In genomic region chr6:16533721-16534136, GRCh38 we compare ENCODE assay signal across 21 cellular contexts.
DNase-seq lines count a peak whose midpoint lies in the region; ATAC-seq, FAIRE-seq and TF ChIP-seq lines count a peak whose summit lies in the region.
"Had no signal": no experiment of that assay in that cellular context is flagged by ENCODE, and none has a peak within 500 bp of the region (broad histone marks: within the 10 kb centered on the region; RNA-seq: fewer than 3 reads in every experiment).

No MANE protein-coding gene starts in this region.

- H3K27me3 ChIP-seq in gastrocnemius medialis: no peaks in the 10 kb centered on the region

- ATAC-seq in activated CD8-positive, alpha-beta memory T cell treated with anti-CD3 and anti-CD28 coated beads, Interleukin-2, amount 10 ng/mL, durations not matched to agents 7 days and 5 days: peak; percentile 47
- ATAC-seq in gastrocnemius medialis: peak; percentile 45 to 77
- ATAC-seq in HG03039 (IDR thresholded peaks at IDR 0.05; ENCODE audit: unreplicated experiment): no peak

- H3K4me3 ChIP-seq in gastrocnemius medialis: no peak overlapping the region

- H3K27me3 Mint-ChIP-seq in activated CD8-positive, alpha-beta memory T cell treated with anti-CD3 and anti-CD28 coated beads, Interleukin-2, amount 10 ng/mL, durations not matched to agents 7 days and 5 days: no peaks in the 10 kb centered on the region
- H3K27me3 Mint-ChIP-seq: activated naive CD4-positive, alpha-beta T cell treated with anti-CD3 and anti-CD28 coated beads, Interleukin-2, amount 10 ng/mL, durations not matched to agents 7 days and 5 days; brain had no signal

- DNase-seq in activated CD8-positive, alpha-beta memory T cell treated with anti-CD3 and anti-CD28 coated beads, Interleukin-2, amount 10 ng/mL, durations not matched to agents 7 days and 5 days: no peak
- DNase-seq in activated CD8-positive, alpha-beta memory T cell treated with anti-CD3 and anti-CD28 coated beads for 24 hours: no peak
- DNase-seq in ELR (ENCODE audit: low read depth): peak; percentile 25
- no peak for DNase-seq in gastrocnemius medialis
- no peak for DNase-seq in GM19239 (ENCODE audit: insufficient read length, low spot score)
- DNase-seq in NCI-H1048 (lab: John Stamatoyannopoulos, UW): no peak
- DNase-seq: activated naive CD4-positive, alpha-beta T cell treated with anti-CD3 and anti-CD28 coated beads, Interleukin-2, amount 10 ng/mL, durations not matched to agents 7 days and 5 days; left colon; NCI-H2081; NCI-H524; nephron progenitor cell; SHP77; substantia nigra had no signal

- H3K27ac Mint-ChIP-seq in activated CD8-positive, alpha-beta memory T cell treated with anti-CD3 and anti-CD28 coated beads, Interleukin-2, amount 10 ng/mL, durations not matched to agents 7 days and 5 days: no peak overlapping the region
- H3K27ac Mint-ChIP-seq: activated naive CD4-positive, alpha-beta T cell treated with anti-CD3 and anti-CD28 coated beads, Interleukin-2, amount 10 ng/mL, durations not matched to agents 7 days and 5 days; brain; mesothelial cell of epicardium; nephron progenitor cell had no signal

- H3K4me3 Mint-ChIP-seq in activated CD8-positive, alpha-beta memory T cell treated with anti-CD3 and anti-CD28 coated beads, Interleukin-2, amount 10 ng/mL, durations not matched to agents 7 days and 5 days: no peak overlapping the region
- H3K4me3 Mint-ChIP-seq: activated naive CD4-positive, alpha-beta T cell treated with anti-CD3 and anti-CD28 coated beads, Interleukin-2, amount 10 ng/mL, durations not matched to agents 7 days and 5 days; brain; mesothelial cell of epicardium had no signal

- H3K9me3 Mint-ChIP-seq in activated CD8-positive, alpha-beta memory T cell treated with anti-CD3 and anti-CD28 coated beads, Interleukin-2, amount 10 ng/mL, durations not matched to agents 7 days and 5 days (ENCODE audit: low read depth): no peaks in the 10 kb centered on the region
- H3K9me3 Mint-ChIP-seq: activated naive CD4-positive, alpha-beta T cell treated with anti-CD3 and anti-CD28 coated beads, Interleukin-2, amount 10 ng/mL, durations not matched to agents 7 days and 5 days; mesothelial cell of epicardium had no signal

- H3K4me1 Mint-ChIP-seq in activated CD8-positive, alpha-beta memory T cell treated with anti-CD3 and anti-CD28 coated beads, Interleukin-2, amount 10 ng/mL, durations not matched to agents 7 days and 5 days: peaks cover 16% of the 10 kb centered on the region
- H3K4me1 Mint-ChIP-seq: activated naive CD4-positive, alpha-beta T cell treated with anti-CD3 and anti-CD28 coated beads, Interleukin-2, amount 10 ng/mL, durations not matched to agents 7 days and 5 days had no signal

- H3K36me3 Mint-ChIP-seq in activated CD8-positive, alpha-beta memory T cell treated with anti-CD3 and anti-CD28 coated beads, Interleukin-2, amount 10 ng/mL, durations not matched to agents 7 days and 5 days: peaks cover 14% of the 10 kb centered on the region
- H3K36me3 Mint-ChIP-seq: brain, mesothelial cell of epicardium had no signal

- no peak for TF ChIP-seq POLR2A in gastrocnemius medialis (IDR thresholded peaks at IDR 0.05)

- no peaks in the 10 kb centered on the region for H3K9me3 ChIP-seq in gastrocnemius medialis

- TF ChIP-seq CTCF in gastrocnemius medialis (IDR thresholded peaks at IDR 0.05 in 4 of 5, conservative IDR thresholded peaks at IDR 0.05 in 1 of 5): no peak

- no peak overlapping the region for H3K27ac ChIP-seq in gastrocnemius medialis
- H3K27ac ChIP-seq: C4-2B, KMS-11 had no signal

- H3K36me3 ChIP-seq in gastrocnemius medialis: no peaks in the 10 kb centered on the region

- H3K4me1 ChIP-seq in gastrocnemius medialis: peaks cover 15 to 18% of the 10 kb centered on the region in 2 donors

- no peak for FAIRE-seq in GM19239 (lab: Jason Lieb, UNC)
- FAIRE-seq: colon, urothelium cell line had no signal

- in situ Hi-C loops in gastrocnemius medialis (cut with MboI; ENCODE audit: low sequenced_read_pairs in 4 of 4): no loop called here

- intact Hi-C loops in gastrocnemius medialis (cut with DNase I; ENCODE audit: low total_unique reads): no loop called here

- CTCF ChIA-PET in activated CD8-positive, alpha-beta memory T cell treated with anti-CD3 and anti-CD28 coated beads, Interleukin-2, amount 10 ng/mL, durations not matched to agents 7 days and 5 days (lab: Charles Lee): interaction anchor here (1.2 kb wide), 1 partner anchor 201 kb away, joined by 3 read pairs; no protein-coding TSS in a partner anchor

TF ChIP-seq in PFSK-1, 5 proteins besides CTCF, POLR2A, EP300 and RAD21:
- peak; percentile 48; the same call in 1 of the 2 replicates for TF ChIP-seq POLR2AphosphoS5 (IDR thresholded peaks at IDR 0.05; ENCODE audit: low read depth, low read length)
- no peak for TF ChIP-seq TAF1 (IDR thresholded peaks at IDR 0.05; ENCODE audit: borderline replicate concordance, insufficient read depth, low read length)
TF ChIP-seq in PFSK-1: peak in this region for 1.
